ENCODE assay signal across 19 cellular contexts in the genomic region with DNA sequence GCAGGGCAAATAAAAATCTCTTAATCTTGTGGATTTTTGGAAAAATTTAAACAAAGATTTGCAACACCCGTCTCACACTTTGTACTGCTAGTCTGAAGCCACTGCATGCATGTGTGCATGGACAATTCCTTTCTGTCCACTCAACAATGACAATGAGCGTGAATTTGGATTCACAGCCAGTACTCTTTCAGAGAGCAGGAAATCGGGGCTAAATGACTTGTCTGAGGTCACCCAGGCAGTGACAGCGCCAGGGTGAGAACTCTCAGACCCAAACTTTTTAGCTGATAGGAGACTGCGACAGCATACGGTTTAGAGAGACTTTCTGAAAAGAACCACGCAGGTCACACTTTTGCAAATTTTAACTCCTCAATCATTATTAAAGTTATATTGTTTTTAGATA.
A peak's percentile ranks its signal among the peaks of the same experiment; 100 is the strongest.
DNase-seq lines count a peak whose midpoint lies in the region; ATAC-seq, FAIRE-seq and TF ChIP-seq lines count a peak whose summit lies in the region.
"Had no signal": no experiment of that assay in that cellular context is flagged by ENCODE, and none has a peak within 500 bp of the region (broad histone marks: within the 10 kb centered on the region; RNA-seq: fewer than 3 reads in every experiment).

No MANE protein-coding gene starts in this region.

- H3K27ac ChIP-seq in liver (ENCODE audit: low read depth in 1 of 2, low read length in 2 of 2) (no peak overlapping the region), HepG2 (ENCODE audit: extremely low read length, insufficient read depth, low read length) (no peak overlapping the region)
- H3K27ac ChIP-seq: 22Rv1 had no signal

- TF ChIP-seq RAD21 in liver (IDR thresholded peaks at IDR 0.05) (no peak), HepG2 (CRISPR knock-in tag; IDR thresholded peaks at IDR 0.05) (no peak)

- in situ Hi-C loops in HepG2 (cut with HindIII; ENCODE audit: extremely low pct_ligation_motif_present, low pct_unique_long_range_greater_than_20kb), result no loop called here

- BruUV-seq in HepG2 (replicated peaks; lab: Mats Ljungman, UMichigan), result no TSS peak

- H3K4me1 ChIP-seq in liver (ENCODE audit: control insufficient read depth in 4 of 4, insufficient read depth in 4 of 4, low read length in 3 of 4) (no peaks in the 10 kb centered on the region), HepG2 (ENCODE audit: insufficient read depth, low read length) (no peaks in the 10 kb centered on the region; the same call in 1 of the 2 replicates), mucosa of descending colon (ENCODE audit: low read depth) (no peaks in the 10 kb centered on the region)

- H3K9me3 ChIP-seq in liver (ENCODE audit: control insufficient read depth in 4 of 4, low read length in 3 of 4), result no peaks in the 10 kb centered on the region
- no peaks in the 10 kb centered on the region for H3K9me3 ChIP-seq in HepG2 (ENCODE audit: low read length)
- H3K9me3 ChIP-seq in mucosa of descending colon, result no peaks in the 10 kb centered on the region
- H3K9me3 ChIP-seq: BE2C, HAP-1 had no signal

- no peaks in the 10 kb centered on the region for H3K79me2 ChIP-seq in HepG2 (ENCODE audit: insufficient read depth, low read length)

- FAIRE-seq in HepG2 (lab: Jason Lieb, UNC), result no peak

- no peak for TF ChIP-seq CTCF in liver (IDR thresholded peaks at IDR 0.05; ENCODE audit: low read depth, low read length, missing input control)
- TF ChIP-seq CTCF in HepG2 (CRISPR knock-in tag; IDR thresholded peaks at IDR 0.05), result no peak
- no peak for TF ChIP-seq CTCF in nephron progenitor cell (IDR thresholded peaks at IDR 0.05)
- TF ChIP-seq CTCF in mucosa of descending colon (IDR thresholded peaks at IDR 0.05), result no peak

- POLR2A ChIA-PET in HepG2 (lab: Yijun Ruan, JAX), result no interaction called here

- ATAC-seq in HepG2 (no peak), left lobe of liver (peak; percentile 29), HG03108 (IDR thresholded peaks at IDR 0.05; ENCODE audit: unreplicated experiment) (no peak), mucosa of descending colon (no peak)

- peaks cover 62% of the 10 kb centered on the region for H3K36me3 Mint-ChIP-seq in nephron progenitor cell (ENCODE audit: low read depth)

- H3K27me3 Mint-ChIP-seq in nephron progenitor cell (ENCODE audit: low read depth, poor library complexity), result no peaks in the 10 kb centered on the region
- H3K27me3 Mint-ChIP-seq: CD4-positive, alpha-beta memory T cell had no signal

- H3K9ac ChIP-seq in liver (ENCODE audit: low read depth in 1 of 2, low read length in 2 of 2) (no peak overlapping the region), HepG2 (ENCODE audit: insufficient read depth, low read depth, low read length) (no peak overlapping the region)

- no peak overlapping the region for H3K4me2 ChIP-seq in HepG2 (ENCODE audit: low read depth, low read length)

- DNase-seq in HepG2 (ENCODE audit: low spot score) (no peak), left lobe of liver (ENCODE audit: low spot score) (no peak), nephron progenitor cell (no peak), mucosa of descending colon (no peak)
- no peak for DNase-seq in activated T-cell treated with anti-CD3 and anti-CD28 coated beads, Interleukin-2, amount 50 U/mL, for 48 hours
- DNase-seq in stimulated activated CD4-positive, alpha-beta T cell treated with anti-CD3 and anti-CD28 coated beads, Interleukin-12 subunit alpha, Interleukin-12 subunit beta, amount 100 ng/mL, for 4 hours, result no peak
- DNase-seq: BE2C; CD4-positive, alpha-beta memory T cell; DMS79; MV-4-11; NCI-H1417; NCI-H187 treated with DMSO at 0.1 percent for 48 hours; NCI-H446; NCI-H69; SHP77 had no signal

- WGBS in liver, result 84% methylated on average over 7 of the region's 7 CpGs
- WGBS in HepG2 (ENCODE audit: low lambda C conversion rate), result 98% methylated on average over 7 of the region's 7 CpGs

- no peak overlapping the region for H2AFZ ChIP-seq in HepG2 (ENCODE audit: low read length)

- no peaks in the 10 kb centered on the region for H3K9me3 Mint-ChIP-seq in nephron progenitor cell
- H3K9me3 Mint-ChIP-seq: CD4-positive, alpha-beta memory T cell had no signal

- TF ChIP-seq POLR2A in HepG2 (IDR thresholded peaks at IDR 0.05; ENCODE audit: insufficient read depth in 1 of 2, low read depth in 2 of 2, low read length in 2 of 2), result no peak

- CTCF ChIA-PET in HepG2 (lab: Yijun Ruan, JAX; ENCODE audit: low intra/inter-chr PET ratio, low total read pairs), result no interaction called here

- intact Hi-C loops in HepG2 (cut with micrococcal nuclease; ENCODE audit: unreplicated experiment) (no loop called here), mucosa of descending colon (cut with DNase I, micrococcal nuclease) (no loop called here)

- H3K4me3 Mint-ChIP-seq in nephron progenitor cell, result no peak overlapping the region
- H3K4me3 Mint-ChIP-seq: CD4-positive, alpha-beta memory T cell had no signal

- TF ChIP-seq EP300 in HepG2 (IDR thresholded peaks at IDR 0.05; ENCODE audit: low read depth in 2 of 2, low read length in 2 of 2) (no peak), HepG2 (CRISPR knock-in tag; IDR thresholded peaks at IDR 0.05; ENCODE audit: borderline replicate concordance) (no peak)

- H3K4me1 Mint-ChIP-seq in nephron progenitor cell, result peaks cover 30% of the 10 kb centered on the region

- H3K4me3 ChIP-seq in liver (ENCODE audit: low read depth in 1 of 3, low read length in 3 of 3), result no peak overlapping the region
- no peak overlapping the region for H3K4me3 ChIP-seq in HepG2 (replicated peaks in 1 of 3; ENCODE audit: insufficient read depth in 1 of 3, low read depth in 2 of 3, low read length in 3 of 3)
- no peak overlapping the region for H3K4me3 ChIP-seq in mucosa of descending colon
- H3K4me3 ChIP-seq: HAP-1 had no signal

- peak overlapping the region; percentile 86 for H3K27ac Mint-ChIP-seq in nephron progenitor cell
- H3K27ac Mint-ChIP-seq: CD4-positive, alpha-beta memory T cell had no signal

- no peaks in the 10 kb centered on the region for H3K27me3 ChIP-seq in liver (ENCODE audit: control insufficient read depth in 4 of 4, insufficient read depth in 4 of 4, low read length in 3 of 4)
- H3K27me3 ChIP-seq in HepG2 (ENCODE audit: control insufficient read depth in 1 of 2, insufficient read depth in 2 of 2, low read length in 2 of 2), result no peaks in the 10 kb centered on the region
- H3K27me3 ChIP-seq: BE2C had no signal

- no peaks in the 10 kb centered on the region for H3K36me3 ChIP-seq in liver (ENCODE audit: control insufficient read depth in 4 of 4, insufficient read depth in 3 of 4, low read depth in 1 of 4, low read length in 3 of 4)
- H3K36me3 ChIP-seq in HepG2 (replicated peaks in 1 of 2; ENCODE audit: control insufficient read depth in 1 of 2, insufficient read depth in 2 of 2, low read length in 2 of 2), result peaks cover 0 to 17% of the 10 kb centered on the region in 2 experiments; a peak in 1 of 5 replicates
- no peaks in the 10 kb centered on the region for H3K36me3 ChIP-seq in mucosa of descending colon (ENCODE audit: low read depth)

- H4K20me1 ChIP-seq in HepG2 (ENCODE audit: insufficient read depth, low read length), result no peaks in the 10 kb centered on the region

TF ChIP-seq in liver, 16 proteins besides CTCF, POLR2A, EP300 and RAD21:
- TF ChIP-seq NR2F2 (IDR thresholded peaks at IDR 0.05) (peak; percentile 33), HNF4A (conservative IDR thresholded peaks at IDR 0.05) (no peak)
- TF ChIP-seq, protein P1, sequence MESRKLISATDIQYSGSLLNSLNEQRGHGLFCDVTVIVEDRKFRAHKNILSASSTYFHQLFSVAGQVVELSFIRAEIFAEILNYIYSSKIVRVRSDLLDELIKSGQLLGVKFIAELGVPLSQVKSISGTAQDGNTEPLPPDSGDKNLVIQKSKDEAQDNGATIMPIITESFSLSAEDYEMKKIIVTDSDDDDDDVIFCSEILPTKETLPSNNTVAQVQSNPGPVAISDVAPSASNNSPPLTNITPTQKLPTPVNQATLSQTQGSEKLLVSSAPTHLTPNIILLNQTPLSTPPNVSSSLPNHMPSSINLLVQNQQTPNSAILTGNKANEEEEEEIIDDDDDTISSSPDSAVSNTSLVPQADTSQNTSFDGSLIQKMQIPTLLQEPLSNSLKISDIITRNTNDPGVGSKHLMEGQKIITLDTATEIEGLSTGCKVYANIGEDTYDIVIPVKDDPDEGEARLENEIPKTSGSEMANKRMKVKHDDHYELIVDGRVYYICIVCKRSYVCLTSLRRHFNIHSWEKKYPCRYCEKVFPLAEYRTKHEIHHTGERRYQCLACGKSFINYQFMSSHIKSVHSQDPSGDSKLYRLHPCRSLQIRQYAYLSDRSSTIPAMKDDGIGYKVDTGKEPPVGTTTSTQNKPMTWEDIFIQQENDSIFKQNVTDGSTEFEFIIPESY (IDR thresholded peaks at IDR 0.05), result no peak

TF ChIP-seq in HepG2, 621 proteins besides CTCF, POLR2A, EP300 and RAD21:
- TF ChIP-seq AHR (CRISPR knock-in tag; IDR thresholded peaks at IDR 0.05) (no peak), EEA1 (CRISPR knock-in tag; IDR thresholded peaks at IDR 0.05; ENCODE audit: borderline replicate concordance) (no peak), TAF15 (IDR thresholded peaks at IDR 0.05; ENCODE audit: low read depth, low read length, poor library complexity, severe bottlenecking) (no peak), NKX3-1 (CRISPR knock-in tag; IDR thresholded peaks at IDR 0.05) (no peak)
